Comparison of ENCODE assay signal across 15 cellular contexts in the genomic region with DNA sequence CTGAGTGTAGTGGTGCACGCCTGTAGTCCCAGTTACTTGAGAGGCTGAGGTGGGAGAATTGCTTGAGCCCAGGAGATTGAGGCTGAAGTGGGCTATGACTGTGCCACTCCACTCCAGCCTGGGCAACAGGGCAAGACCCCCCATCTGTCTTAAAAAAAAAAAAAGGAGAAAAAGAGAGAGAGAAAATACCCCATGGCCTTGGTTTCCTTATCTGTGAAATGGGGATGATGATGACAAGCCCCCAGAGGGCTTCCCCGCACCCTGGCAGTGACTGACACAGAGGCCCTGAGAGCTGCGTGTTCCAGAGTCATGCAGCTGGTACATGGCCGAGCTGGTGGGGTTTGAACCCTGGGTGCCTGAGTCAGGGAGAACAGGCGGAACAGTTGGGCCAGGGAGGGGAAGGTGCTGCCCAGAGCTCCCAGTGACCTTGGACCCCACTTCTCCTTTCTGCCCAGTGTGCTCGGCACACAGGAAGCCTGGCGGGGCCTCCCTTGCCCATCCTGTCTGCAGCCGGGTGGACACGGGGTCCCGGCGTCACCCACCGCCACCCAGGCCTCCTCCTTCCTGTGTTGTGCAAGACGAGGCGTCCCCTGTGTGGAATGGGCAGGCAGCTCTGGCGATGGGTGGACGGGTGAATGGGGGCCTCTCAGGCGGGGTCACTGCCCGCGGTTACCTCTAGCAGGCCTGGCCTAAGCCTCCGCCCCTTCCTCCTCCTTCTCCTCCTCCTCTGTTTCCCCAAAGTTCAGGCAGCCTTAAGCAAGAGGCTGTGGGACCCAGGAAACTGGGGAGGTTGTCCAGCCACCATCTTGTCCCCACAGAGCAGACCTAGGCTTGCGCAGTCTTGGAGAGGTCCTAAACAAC.
DNase-seq lines count a peak whose midpoint lies in the region; ATAC-seq and TF ChIP-seq lines count a peak whose summit lies in the region.
"Had no signal": no experiment of that assay in that cellular context is flagged by ENCODE, and none has a peak within 500 bp of the region (broad histone marks: within the 10 kb centered on the region; RNA-seq: fewer than 3 reads in every experiment).

No MANE protein-coding gene starts in this region.

- peaks cover 25% of the 10 kb centered on the region for H3K27me3 Mint-ChIP-seq in activated CD4-positive, alpha-beta T cell treated with anti-CD3 and anti-CD28 coated beads, Interleukin-2, amount 10 ng/mL, durations not matched to agents 24 days and 14 days

- H3K36me3 Mint-ChIP-seq in activated CD4-positive, alpha-beta T cell treated with anti-CD3 and anti-CD28 coated beads, Interleukin-2, amount 10 ng/mL, durations not matched to agents 24 days and 14 days (ENCODE audit: low read depth) = no peaks in the 10 kb centered on the region
- H3K36me3 Mint-ChIP-seq: mesothelial cell of epicardium had no signal

- ATAC-seq in mucosa of descending colon (peak; percentile 21), GM19455 (IDR thresholded peaks at IDR 0.05; ENCODE audit: unreplicated experiment) (no peak)
- ATAC-seq: GM12878 had no signal

- 84 to 91% methylated on average over 18 to 21 of the region's 21 CpGs for WGBS in testis, 2 donors

- peak overlapping the region in 1 of 2 donors; percentile 36 for H3K27ac ChIP-seq in testis

- H3K27me3 ChIP-seq in testis = no peaks in the 10 kb centered on the region
- H3K27me3 ChIP-seq: Peyer's patch had no signal

- TF ChIP-seq CTCF in mucosa of descending colon (IDR thresholded peaks at IDR 0.05) (no peak), testis (IDR thresholded peaks at IDR 0.05) (no peak), GM10266 (IDR thresholded peaks at IDR 0.05; ENCODE audit: control insufficient read depth, insufficient read depth, low read depth, missing control alignments) (no peak)

- H3K27ac Mint-ChIP-seq in activated CD4-positive, alpha-beta T cell treated with anti-CD3 and anti-CD28 coated beads, Interleukin-2, amount 10 ng/mL, durations not matched to agents 24 days and 14 days = no peak overlapping the region

- peaks cover 15% of the 10 kb centered on the region for H3K4me1 Mint-ChIP-seq in activated CD4-positive, alpha-beta T cell treated with anti-CD3 and anti-CD28 coated beads, Interleukin-2, amount 10 ng/mL, durations not matched to agents 24 days and 14 days

- intact Hi-C loops in mucosa of descending colon (cut with DNase I, micrococcal nuclease) (no loop called here), testis (cut with DNase I; ENCODE audit: low total_unique reads) (no loop called here)
- intact Hi-C loops in activated CD4-positive, alpha-beta T cell treated with anti-CD3 and anti-CD28 coated beads, Interleukin-2, amount 10 ng/mL, durations not matched to agents 24 days and 14 days (cut with micrococcal nuclease) = no loop called here

- DNase-seq in NOMO-1 treated with dmso at 0.1 percent for 144 hours (lab: John Stamatoyannopoulos, UW; ENCODE audit: unreplicated experiment) = peak; percentile 50
- DNase-seq in globus pallidus (ENCODE audit: low spot score) = peak; percentile 69
- DNase-seq in mucosa of descending colon = peak; percentile 40 to 85 (median 60)
- DNase-seq in testis = peak; percentile 56
- no peak for DNase-seq in stimulated activated CD4-positive, alpha-beta T cell treated with anti-CD3 and anti-CD28 coated beads, Interleukin-2, amount 100 ng/mL, for 24 hours
- no peak for DNase-seq in activated CD4-positive, alpha-beta T cell treated with anti-CD3 and anti-CD28 coated beads, Interleukin-2, amount 10 ng/mL, durations not matched to agents 24 days and 14 days
- DNase-seq in GM10266 (ENCODE audit: extremely low spot score) = no peak
- DNase-seq: activated CD4-positive, CD25-positive, alpha-beta regulatory T cell treated with anti-CD3 and anti-CD28 coated beads, Interleukin-2, amount 50 U/mL, for 72 hours; activated effector memory CD4-positive, alpha-beta T cell treated with Interleukin-2 at 50 U/mL for 16 hours; NCI-H1930; stimulated activated CD4-positive, alpha-beta T cell treated with anti-CD3 and anti-CD28 coated beads, Interleukin-12 subunit alpha, Interleukin-12 subunit beta, amount 100 ng/mL, for 4 hours had no signal

- H3K4me3 Mint-ChIP-seq in activated CD4-positive, alpha-beta T cell treated with anti-CD3 and anti-CD28 coated beads, Interleukin-2, amount 10 ng/mL, durations not matched to agents 24 days and 14 days = no peak overlapping the region
- H3K4me3 Mint-ChIP-seq: mesothelial cell of epicardium had no signal

- H3K9me3 ChIP-seq in mucosa of descending colon = no peaks in the 10 kb centered on the region
- no peaks in the 10 kb centered on the region for H3K9me3 ChIP-seq in testis
- H3K9me3 ChIP-seq: Peyer's patch had no signal

- no peaks in the 10 kb centered on the region for H3K36me3 ChIP-seq in mucosa of descending colon (ENCODE audit: low read depth)
- H3K36me3 ChIP-seq in testis (ENCODE audit: low read depth, missing control alignments) = no peaks in the 10 kb centered on the region
- H3K36me3 ChIP-seq: Peyer's patch had no signal

- no peaks in the 10 kb centered on the region for H3K9me3 Mint-ChIP-seq in activated CD4-positive, alpha-beta T cell treated with anti-CD3 and anti-CD28 coated beads, Interleukin-2, amount 10 ng/mL, durations not matched to agents 24 days and 14 days
- H3K9me3 Mint-ChIP-seq: mesothelial cell of epicardium had no signal

- no peaks in the 10 kb centered on the region for H3K4me1 ChIP-seq in mucosa of descending colon (ENCODE audit: low read depth)
- peaks cover 23% of the 10 kb centered on the region for H3K4me1 ChIP-seq in testis

- H3K4me3 ChIP-seq in mucosa of descending colon = no peak overlapping the region
- no peak overlapping the region for H3K4me3 ChIP-seq in testis
- H3K4me3 ChIP-seq: GM12878, Peyer's patch had no signal

- TF ChIP-seq POLR2A in testis (IDR thresholded peaks at IDR 0.05) = no peak

Comparison
In these comparisons a context has a peak if more than half of its experiments do, and no peak if none do; other contexts are left out.
1. DNase-seq: peak in NOMO-1 treated with dmso at 0.1 percent for 144 hours (single experiment), globus pallidus (single experiment), mucosa of descending colon (3 of 3) and testis (single experiment); none in stimulated activated CD4-positive, alpha-beta T cell treated with anti-CD3 and anti-CD28 coated beads, Interleukin-2, amount 100 ng/mL, for 24 hours (0 of 2), activated CD4-positive, alpha-beta T cell treated with anti-CD3 and anti-CD28 coated beads, Interleukin-2, amount 10 ng/mL, durations not matched to agents 24 days and 14 days (single experiment) and GM10266 (single experiment).